ENCODE assay signal across 10 cellular contexts in the genomic region with DNA sequence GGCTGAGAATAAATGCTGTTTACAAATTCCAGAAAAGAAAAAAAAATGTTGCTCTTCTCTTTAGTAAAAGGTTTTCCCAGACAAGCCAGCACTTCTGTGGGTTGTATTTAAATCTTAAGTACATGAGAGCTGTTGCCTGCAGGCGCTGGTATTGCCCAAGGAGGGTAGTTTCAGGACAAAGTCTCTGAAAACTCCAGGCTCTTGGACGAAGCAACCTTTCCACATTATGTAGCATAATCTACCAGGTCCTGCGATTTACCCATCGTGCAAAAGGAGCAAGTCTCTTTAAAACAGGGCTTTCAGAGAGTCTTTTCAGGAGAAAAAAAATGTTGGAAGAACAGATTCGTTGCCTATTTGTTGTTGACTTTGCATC.
DNase-seq lines count a peak whose midpoint lies in the region; ATAC-seq and TF ChIP-seq lines count a peak whose summit lies in the region.
"Had no signal": no experiment of that assay in that cellular context is flagged by ENCODE, and none has a peak within 500 bp of the region (broad histone marks: within the 10 kb centered on the region; RNA-seq: fewer than 3 reads in every experiment).

No MANE protein-coding gene starts in this region.

- H3K36me3 ChIP-seq in heart right ventricle (no peaks in the 10 kb centered on the region), gastrocnemius medialis (no peaks in the 10 kb centered on the region)
- H3K36me3 ChIP-seq: BLaER1 had no signal

- peak overlapping the region in 6 of 10 donors; percentile 21 to 57 (median 44) for H3K4me3 ChIP-seq in heart right ventricle
- peak overlapping the region; percentile 44 for H3K4me3 ChIP-seq in iPS-11a (ENCODE audit: low read depth, low read length)
- H3K4me3 ChIP-seq in gastrocnemius medialis, result no peak overlapping the region
- H3K4me3 ChIP-seq: BLaER1 had no signal

- H3K27me3 ChIP-seq in heart right ventricle, result peaks cover 0 to 46% (median 29%) of the 10 kb centered on the region in 7 donors
- peaks cover 3 to 17% (median 5%) of the 10 kb centered on the region in 3 donors for H3K27me3 ChIP-seq in gastrocnemius medialis
- H3K27me3 ChIP-seq: BLaER1 had no signal

- H3K4me1 ChIP-seq in heart right ventricle (peaks cover 0 to 12% (median 5%) of the 10 kb centered on the region in 9 donors), gastrocnemius medialis (no peaks in the 10 kb centered on the region)

- peak in 2 of 9 donors; percentile 5 to 27 for TF ChIP-seq CTCF in heart right ventricle (IDR thresholded peaks at IDR 0.05)
- no peak for TF ChIP-seq CTCF in gastrocnemius medialis (IDR thresholded peaks at IDR 0.05 in 4 of 5, conservative IDR thresholded peaks at IDR 0.05 in 1 of 5)

- H3K9me3 ChIP-seq in heart right ventricle, result peaks cover 0 to 8% (median 2%) of the 10 kb centered on the region in 11 donors
- no peaks in the 10 kb centered on the region for H3K9me3 ChIP-seq in gastrocnemius medialis

- in situ Hi-C loops in gastrocnemius medialis (cut with MboI; ENCODE audit: low sequenced_read_pairs in 4 of 4), result no loop called here
- in situ Hi-C loops in ACHN (cut with HindIII; ENCODE audit: low pct_ligation_motif_present, low pct_unique_long_range_greater_than_20kb, low sequenced_read_pairs), result no loop called here

- H3K27ac ChIP-seq in heart right ventricle, result no peak overlapping the region
- H3K27ac ChIP-seq in gastrocnemius medialis, result no peak overlapping the region
- no peak overlapping the region for H3K27ac ChIP-seq in caudate nucleus (ENCODE audit: low read depth, low read length)
- H3K27ac ChIP-seq: BLaER1 had no signal

- intact Hi-C loops in heart right ventricle (cut with DNase I), result no loop called here
- intact Hi-C loops in Right ventricle myocardium superior (cut with DNase I), result no loop called here
- intact Hi-C loops in gastrocnemius medialis (cut with DNase I; ENCODE audit: low total_unique reads), result no loop called here

- WGBS in heart right ventricle, 2 donors, result 43 to 44% methylated on average over 5 of the region's 5 CpGs

- ATAC-seq in heart right ventricle, result no peak
- ATAC-seq in Right ventricle myocardium superior (ENCODE audit: poor library complexity), result no peak
- ATAC-seq in HG03565 (IDR thresholded peaks at IDR 0.05; ENCODE audit: unreplicated experiment), result peak; percentile 16
- no peak for ATAC-seq in gastrocnemius medialis

- no peak for TF ChIP-seq POLR2A in gastrocnemius medialis (IDR thresholded peaks at IDR 0.05)

- DNase-seq in heart right ventricle (no peak), Right ventricle myocardium superior (no peak), NCI-H1694 treated with DMSO at 0.1 percent for 48 hours (lab: John Stamatoyannopoulos, UW) (no peak), gastrocnemius medialis (no peak), caudate nucleus (lab: John Stamatoyannopoulos, UW) (no peak), ACHN (no peak)
- DNase-seq: HCEC 1CT had no signal

Comparison
In these comparisons a context has a peak if more than half of its experiments do, and no peak if none do; other contexts are left out.
1. H3K4me3 ChIP-seq: peak in heart right ventricle (6 of 10) and iPS-11a (single experiment); none in gastrocnemius medialis (0 of 4).